ENCODE assay signal across 27 cellular contexts in genomic region chr4:53672873-53673272, GRCh38.
"Had no signal": no experiment of that assay in that cellular context is flagged by ENCODE, and none has a peak within 500 bp of the region (broad histone marks: within the 10 kb centered on the region; RNA-seq: fewer than 3 reads in every experiment).

No MANE protein-coding gene starts in this region.

- H3K4me1 ChIP-seq: parathyroid adenoma, psoas muscle, sigmoid colon had no signal

- H3K4me3 ChIP-seq: psoas muscle, right lobe of liver, sigmoid colon, suprapubic skin, testis, tibial artery, transverse colon, upper lobe of right lung, vagina had no signal

- H3K36me3 ChIP-seq: neutrophil, right lobe of liver, sigmoid colon, suprapubic skin, tibial artery, transverse colon, upper lobe of right lung, vagina had no signal

- H3K9me3 ChIP-seq: neutrophil, psoas muscle, right lobe of liver, sigmoid colon, suprapubic skin, testis, tibial artery, transverse colon, upper lobe of right lung, vagina had no signal

- DNase-seq: naive thymus-derived CD8-positive, alpha-beta T cell; nephron progenitor cell; nucleus accumbens; posterior cingulate gyrus; psoas muscle; right cardiac atrium; right lobe of liver; sigmoid colon; small intestine; stimulated activated CD4-positive, alpha-beta T cell treated with anti-CD3 and anti-CD28 coated beads, Interleukin-15, amount 100 ng/mL, for 24 hours; stimulated activated CD4-positive, alpha-beta T cell treated with anti-CD3 and anti-CD28 coated beads, Interleukin-2, amount 100 ng/mL, for 24 hours; stimulated activated CD4-positive, alpha-beta T cell treated with anti-CD3 and anti-CD28 coated beads, Interleukin-2, amount 100 ng/mL, for 48 hours; stimulated activated CD4-positive, alpha-beta T cell treated with anti-CD3 and anti-CD28 coated beads, Interleukin-4, amount 100 ng/mL, for 24 hours; stimulated activated naive CD4-positive, alpha-beta T cell; stimulated activated naive CD8-positive, alpha-beta T cell treated with anti-CD3 and anti-CD28 coated beads, Interleukin-15, amount 100 ng/mL, for 72 hours; stimulated activated naive CD8-positive, alpha-beta T cell treated with anti-CD3 and anti-CD28 coated beads, Interleukin-15, Interleukin-2, amounts not matched to agents 100 U/mL and 50 U/mL, for 24 hours; substantia nigra; testis; tibial artery; transverse colon; upper lobe of right lung had no signal

- H3K27ac ChIP-seq: neutrophil, parathyroid adenoma, psoas muscle, right lobe of liver, sigmoid colon, suprapubic skin, testis, tibial artery, transverse colon, upper lobe of right lung, vagina had no signal

- ATAC-seq: naive thymus-derived CD8-positive, alpha-beta T cell; natural killer cell treated with Interleukin-12 subunit alpha and Interleukin-12 subunit beta and Interleukin-15 and Interleukin-18, amount 100 ng/mL, for 72 hours; psoas muscle; right cardiac atrium; stimulated activated memory B cell treated with anti-CD40 and anti-IgM and Interleukin-4, amounts not matched to agents 10 μg/mL and 1 μg/mL and 100 μg/mL, for 72 hours; stimulated activated naive CD8-positive, alpha-beta T cell treated with anti-CD3 and anti-CD28 coated beads, Interleukin-15, amount 100 ng/mL, for 72 hours; stimulated activated naive CD8-positive, alpha-beta T cell treated with anti-CD3 and anti-CD28 coated beads, Interleukin-15, Interleukin-2, amounts not matched to agents 100 U/mL and 50 U/mL, for 24 hours; upper lobe of right lung had no signal
